In the genomic region with DNA sequence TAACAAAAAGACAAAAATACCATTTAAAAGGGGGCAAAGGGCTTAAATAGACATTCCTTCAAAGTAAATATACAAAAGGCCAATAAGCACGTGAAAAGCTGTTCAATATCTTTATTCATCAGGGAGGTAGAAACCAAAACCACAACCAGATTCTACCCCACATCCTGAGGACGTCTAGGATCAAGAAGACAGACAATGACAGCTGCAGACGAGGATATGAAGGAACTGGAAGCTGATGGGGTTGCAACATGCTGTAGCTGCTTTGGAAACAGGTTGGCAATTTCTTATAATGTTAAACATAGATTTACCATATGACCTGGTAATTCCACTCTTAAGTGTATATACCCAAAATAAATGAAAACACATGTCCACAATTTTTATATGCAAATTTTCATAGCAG, we compare ENCODE assay signal across 18 cellular contexts.
DNase-seq lines count a peak whose midpoint lies in the region; ATAC-seq and TF ChIP-seq lines count a peak whose summit lies in the region.
"Had no signal": no experiment of that assay in that cellular context is flagged by ENCODE, and none has a peak within 500 bp of the region (broad histone marks: within the 10 kb centered on the region; RNA-seq: fewer than 3 reads in every experiment).

No MANE protein-coding gene starts in this region.

- no peaks in the 10 kb centered on the region for H4K20me1 ChIP-seq in DND-41 (ENCODE audit: insufficient read depth, low read length)

- H3K9me3 Mint-ChIP-seq in activated CD8-positive, alpha-beta T cell treated with anti-CD3 and anti-CD28 coated beads, Interleukin-2, amount 10 ng/mL, durations not matched to agents 7 days and 5 days (ENCODE audit: insufficient read depth) = peaks cover 7% of the 10 kb centered on the region
- peaks cover 11% of the 10 kb centered on the region for H3K9me3 Mint-ChIP-seq in activated CD8-positive, alpha-beta T cell treated with anti-CD3 and anti-CD28 coated beads for 36 hours
- peaks cover 0 to 26% (median 11%) of the 10 kb centered on the region in 11 donors for H3K9me3 Mint-ChIP-seq in naive thymus-derived CD4-positive, alpha-beta T cell

- peaks cover 27% of the 10 kb centered on the region for H3K27me3 Mint-ChIP-seq in activated CD8-positive, alpha-beta T cell treated with anti-CD3 and anti-CD28 coated beads, Interleukin-2, amount 10 ng/mL, durations not matched to agents 7 days and 5 days (ENCODE audit: low read depth)
- peaks cover 2% of the 10 kb centered on the region for H3K27me3 Mint-ChIP-seq in activated CD8-positive, alpha-beta T cell treated with anti-CD3 and anti-CD28 coated beads for 36 hours
- peaks cover 0 to 9% (median 4%) of the 10 kb centered on the region in 5 donors for H3K27me3 Mint-ChIP-seq in naive thymus-derived CD4-positive, alpha-beta T cell

- intact Hi-C loops in activated CD8-positive, alpha-beta T cell treated with anti-CD3 and anti-CD28 coated beads for 36 hours (cut with micrococcal nuclease) = no loop called here
- intact Hi-C loops in naive thymus-derived CD4-positive, alpha-beta T cell (cut with micrococcal nuclease) = no loop called here

- H3K4me1 ChIP-seq in DND-41 (ENCODE audit: insufficient read depth, low read length) = no peaks in the 10 kb centered on the region
- no peaks in the 10 kb centered on the region for H3K4me1 ChIP-seq in naive thymus-derived CD4-positive, alpha-beta T cell (ENCODE audit: control insufficient read depth in 2 of 2, insufficient read depth in 2 of 2, low read length in 2 of 2)
- H3K4me1 ChIP-seq in gastroesophageal sphincter = no peaks in the 10 kb centered on the region

- WGBS in gastroesophageal sphincter (ENCODE audit: low coverage in 1 of 2), 2 donors = 40 to 61% methylated on average over 3 of the region's 3 CpGs

- no peaks in the 10 kb centered on the region for H3K79me2 ChIP-seq in DND-41 (ENCODE audit: insufficient read depth, low read length)

- H3K27ac Mint-ChIP-seq in activated CD8-positive, alpha-beta T cell treated with anti-CD3 and anti-CD28 coated beads, Interleukin-2, amount 10 ng/mL, durations not matched to agents 7 days and 5 days = no peak overlapping the region
- no peak overlapping the region for H3K27ac Mint-ChIP-seq in activated CD8-positive, alpha-beta T cell treated with anti-CD3 and anti-CD28 coated beads for 36 hours
- H3K27ac Mint-ChIP-seq in naive thymus-derived CD4-positive, alpha-beta T cell = peak overlapping the region in 1 of 9 donors; percentile 30

- H3K27me3 ChIP-seq in DND-41 (ENCODE audit: insufficient read depth, low read length, poor library complexity) (no peaks in the 10 kb centered on the region), gastroesophageal sphincter (peaks cover 10% of the 10 kb centered on the region)
- no peaks in the 10 kb centered on the region for H3K27me3 ChIP-seq in naive thymus-derived CD4-positive, alpha-beta T cell (ENCODE audit: control insufficient read depth in 2 of 2, insufficient read depth in 2 of 2, low read length in 2 of 2)

- TF ChIP-seq POLR2A in gastroesophageal sphincter (IDR thresholded peaks at IDR 0.05) = no peak

- DNase-seq in activated CD8-positive, alpha-beta T cell treated with anti-CD3 and anti-CD28 coated beads, Interleukin-2, amount 10 ng/mL, durations not matched to agents 7 days and 5 days = peak; percentile 39
- no peak for DNase-seq in activated CD8-positive, alpha-beta T cell treated with anti-CD3 and anti-CD28 coated beads for 36 hours
- DNase-seq in DND-41 = peak; percentile 50
- DNase-seq in central memory CD4-positive, alpha-beta T cell = peak; percentile 16
- DNase-seq in naive thymus-derived CD4-positive, alpha-beta T cell = peak in 6 of 9 donors; percentile 17 to 49 (median 45)
- DNase-seq in GDM1 (lab: John Stamatoyannopoulos, UW) = no peak
- DNase-seq in NCI-H510A (lab: John Stamatoyannopoulos, UW) = no peak
- DNase-seq: DMS153, IMR-90, NCI-H1417 treated with DMSO at 0.1 percent for 48 hours, NCI-H1694 treated with DMSO at 0.1 percent for 48 hours, NCI-H2081, NCI-H2227 treated with DMSO at 0.1 percent for 48 hours, NCI-H69, Right ventricle myocardium superior, RPMI8226 had no signal

- H3K9me3 ChIP-seq in DND-41 (ENCODE audit: insufficient read depth, low read length, severe bottlenecking) (peaks cover 3% of the 10 kb centered on the region), gastroesophageal sphincter (peaks cover 0 to 25% (median 0%) of the 10 kb centered on the region in 3 donors)
- peaks cover 0 to 8% (median 4%) of the 10 kb centered on the region in 3 experiments for H3K9me3 ChIP-seq in naive thymus-derived CD4-positive, alpha-beta T cell (ENCODE audit: control insufficient read depth in 2 of 3, low read length in 3 of 3)

- TF ChIP-seq EP300 in gastroesophageal sphincter (IDR thresholded peaks at IDR 0.05) = no peak

- no peaks in the 10 kb centered on the region for H3K36me3 Mint-ChIP-seq in activated CD8-positive, alpha-beta T cell treated with anti-CD3 and anti-CD28 coated beads, Interleukin-2, amount 10 ng/mL, durations not matched to agents 7 days and 5 days (ENCODE audit: low read depth)
- H3K36me3 Mint-ChIP-seq in activated CD8-positive, alpha-beta T cell treated with anti-CD3 and anti-CD28 coated beads for 36 hours (ENCODE audit: low read depth) = no peaks in the 10 kb centered on the region
- H3K36me3 Mint-ChIP-seq in naive thymus-derived CD4-positive, alpha-beta T cell = peaks cover 0 to 5% (median 5%) of the 10 kb centered on the region in 5 donors
- H3K36me3 Mint-ChIP-seq: CD14-positive monocyte had no signal

- no peak overlapping the region for H3K9ac ChIP-seq in DND-41 (ENCODE audit: low read depth, low read length)

- POLR2A ChIA-PET in activated CD8-positive, alpha-beta T cell treated with anti-CD3 and anti-CD28 coated beads, Interleukin-2, amount 10 ng/mL, durations not matched to agents 7 days and 5 days (lab: Charles Lee) = no interaction called here
- POLR2A ChIA-PET in activated CD8-positive, alpha-beta T cell treated with anti-CD3 and anti-CD28 coated beads for 36 hours (lab: Charles Lee) = no interaction called here
- POLR2A ChIA-PET in naive thymus-derived CD4-positive, alpha-beta T cell (lab: Charles Lee) = no interaction called here

- H3K36me3 ChIP-seq in DND-41 (ENCODE audit: insufficient read depth, low read length) (no peaks in the 10 kb centered on the region), gastroesophageal sphincter (no peaks in the 10 kb centered on the region)
- no peaks in the 10 kb centered on the region for H3K36me3 ChIP-seq in naive thymus-derived CD4-positive, alpha-beta T cell (ENCODE audit: control insufficient read depth in 2 of 3, insufficient read depth in 3 of 3, low read length in 3 of 3)

- peaks cover 3% of the 10 kb centered on the region for H3K4me1 Mint-ChIP-seq in activated CD8-positive, alpha-beta T cell treated with anti-CD3 and anti-CD28 coated beads, Interleukin-2, amount 10 ng/mL, durations not matched to agents 7 days and 5 days (ENCODE audit: low read depth)
- H3K4me1 Mint-ChIP-seq in activated CD8-positive, alpha-beta T cell treated with anti-CD3 and anti-CD28 coated beads for 36 hours (ENCODE audit: low read depth) = peaks cover 2% of the 10 kb centered on the region
- peaks cover 4 to 27% (median 14%) of the 10 kb centered on the region in 7 donors for H3K4me1 Mint-ChIP-seq in naive thymus-derived CD4-positive, alpha-beta T cell
- H3K4me1 Mint-ChIP-seq: CD14-positive monocyte had no signal

- no peak overlapping the region for H3K4me2 ChIP-seq in DND-41 (ENCODE audit: insufficient read depth, low read length)

- no peak overlapping the region for H2AFZ ChIP-seq in DND-41 (ENCODE audit: low read depth, low read length)

- H3K4me3 ChIP-seq in DND-41 (ENCODE audit: low read depth in 1 of 2, low read length in 2 of 2) = no peak overlapping the region
- H3K4me3 ChIP-seq in naive thymus-derived CD4-positive, alpha-beta T cell (ENCODE audit: low read length) = no peak overlapping the region
- no peak overlapping the region for H3K4me3 ChIP-seq in gastroesophageal sphincter

- H3K27ac ChIP-seq in DND-41 (ENCODE audit: low read length) (no peak overlapping the region), gastroesophageal sphincter (no peak overlapping the region)
- H3K27ac ChIP-seq in naive thymus-derived CD4-positive, alpha-beta T cell (ENCODE audit: low read depth, low read length) = no peak overlapping the region

- CTCF ChIA-PET in activated CD8-positive, alpha-beta T cell treated with anti-CD3 and anti-CD28 coated beads, Interleukin-2, amount 10 ng/mL, durations not matched to agents 7 days and 5 days (lab: Charles Lee) = interaction anchor here (0.7 kb wide), 1 partner anchor 417 kb away, joined by 3 read pairs; no protein-coding TSS in a partner anchor
- CTCF ChIA-PET in activated CD8-positive, alpha-beta T cell treated with anti-CD3 and anti-CD28 coated beads for 36 hours (lab: Charles Lee) = no interaction called here
- CTCF ChIA-PET in naive thymus-derived CD4-positive, alpha-beta T cell (lab: Charles Lee) = interaction anchor here (0.6 kb wide), 1 partner anchor 1161 kb away, joined by 6 read pairs; a partner anchor contains a TSS

- no peak for TF ChIP-seq CTCF in activated CD8-positive, alpha-beta T cell treated with anti-CD3 and anti-CD28 coated beads for 36 hours (IDR thresholded peaks at IDR 0.05)
- TF ChIP-seq CTCF in DND-41 (IDR thresholded peaks at IDR 0.05; ENCODE audit: borderline replicate concordance, extremely low read depth, low read length, poor library complexity, severe bottlenecking) (no peak), gastroesophageal sphincter (IDR thresholded peaks at IDR 0.05) (no peak)

- no peak for ATAC-seq in activated CD8-positive, alpha-beta T cell treated with anti-CD3 and anti-CD28 coated beads, Interleukin-2, amount 10 ng/mL, durations not matched to agents 7 days and 5 days
- ATAC-seq in activated CD8-positive, alpha-beta T cell treated with anti-CD3 and anti-CD28 coated beads for 36 hours = no peak
- ATAC-seq in DND-41 (ENCODE audit: insufficient read depth, low read depth) (peak; percentile 95), gastroesophageal sphincter (no peak)
- no peak for ATAC-seq in naive thymus-derived CD4-positive, alpha-beta T cell

- H3K4me3 Mint-ChIP-seq in activated CD8-positive, alpha-beta T cell treated with anti-CD3 and anti-CD28 coated beads, Interleukin-2, amount 10 ng/mL, durations not matched to agents 7 days and 5 days = no peak overlapping the region
- no peak overlapping the region for H3K4me3 Mint-ChIP-seq in activated CD8-positive, alpha-beta T cell treated with anti-CD3 and anti-CD28 coated beads for 36 hours
- H3K4me3 Mint-ChIP-seq in naive thymus-derived CD4-positive, alpha-beta T cell = peak overlapping the region in 3 of 10 donors; percentile 3 to 50 (median 32)
- H3K4me3 Mint-ChIP-seq: CD14-positive monocyte had no signal

Comparison
In these comparisons a context has a peak if more than half of its experiments do, and no peak if none do; other contexts are left out.
1. DNase-seq: peak in activated CD8-positive, alpha-beta T cell treated with anti-CD3 and anti-CD28 coated beads, Interleukin-2, amount 10 ng/mL, durations not matched to agents 7 days and 5 days (single experiment), DND-41 (single experiment), central memory CD4-positive, alpha-beta T cell (single experiment) and naive thymus-derived CD4-positive, alpha-beta T cell (6 of 9); none in activated CD8-positive, alpha-beta T cell treated with anti-CD3 and anti-CD28 coated beads for 36 hours (single experiment), GDM1 (single experiment) and NCI-H510A (single experiment).